ENCODE assay signal across 11 cellular contexts in the genomic region with DNA sequence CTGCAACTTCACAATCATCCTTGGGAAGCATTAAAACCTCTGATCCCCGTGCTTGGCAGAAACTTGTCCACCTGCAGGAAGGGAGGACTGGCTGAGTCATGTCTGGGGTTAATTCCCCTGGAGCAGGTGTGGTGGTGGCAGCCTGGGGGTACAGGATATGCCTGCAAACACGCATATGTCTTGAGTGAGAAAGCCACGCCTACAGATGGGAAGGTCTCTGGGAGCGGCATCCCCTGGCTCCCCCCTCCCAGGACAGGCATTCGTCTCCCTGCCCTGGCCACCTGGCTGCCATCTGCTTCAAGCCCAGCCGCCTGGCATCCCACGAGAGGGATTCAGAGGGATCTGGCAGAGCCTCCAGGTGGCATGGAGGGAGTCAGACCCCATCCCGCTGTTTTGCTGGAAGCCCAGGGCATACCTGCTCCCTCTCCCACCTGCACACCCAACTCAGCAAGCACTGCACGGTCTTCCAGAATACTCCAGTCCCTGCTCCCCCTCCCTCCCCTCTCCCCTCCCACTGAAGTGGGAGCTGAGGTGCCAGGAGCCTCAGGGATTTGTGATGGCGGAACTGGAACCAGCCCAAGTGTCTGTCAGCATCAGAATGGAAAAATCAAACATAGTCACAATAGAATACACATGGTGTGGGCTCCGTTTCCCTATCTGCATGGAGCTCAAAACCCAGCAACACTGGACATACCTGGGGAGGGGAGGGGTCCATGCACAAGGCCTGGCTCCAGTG.
DNase-seq lines count a peak whose midpoint lies in the region; ATAC-seq and TF ChIP-seq lines count a peak whose summit lies in the region.
"Had no signal": no experiment of that assay in that cellular context is flagged by ENCODE, and none has a peak within 500 bp of the region (broad histone marks: within the 10 kb centered on the region; RNA-seq: fewer than 3 reads in every experiment).

No MANE protein-coding gene starts in this region.

- no peak overlapping the region for H3K4me3 Mint-ChIP-seq in GM23338
- H3K4me3 Mint-ChIP-seq: activated T-cell treated with anti-CD3 and anti-CD28 coated beads, Interleukin-2, amount 50 U/mL, for 72 hours; central memory CD8-positive, alpha-beta T cell had no signal

- POLR2A ChIA-PET in RWPE1 (lab: Yijun Ruan, JAX; ENCODE audit: low non-redundant PET) = no interaction called here

- no peaks in the 10 kb centered on the region; the same call in 1 of the 2 replicates for H4K20me1 ChIP-seq in GM23338 (replicated peaks; ENCODE audit: insufficient read depth)

- no peaks in the 10 kb centered on the region for H3K4me1 ChIP-seq in GM23338 (ENCODE audit: insufficient read depth)

- peaks cover 20% of the 10 kb centered on the region for H3K4me1 Mint-ChIP-seq in GM23338
- H3K4me1 Mint-ChIP-seq: central memory CD8-positive, alpha-beta T cell had no signal

- no peaks in the 10 kb centered on the region for H3K9me2 ChIP-seq in GM23338 (ENCODE audit: insufficient read depth)

- no peaks in the 10 kb centered on the region for H3K27me3 ChIP-seq in GM23338 (ENCODE audit: insufficient read depth)
- H3K27me3 ChIP-seq: gastrocnemius medialis had no signal

- H3K4me2 ChIP-seq in GM23338 = no peak overlapping the region

- TF ChIP-seq CTCF in GM23338 (conservative IDR thresholded peaks at IDR 0.05; ENCODE audit: low read depth in 2 of 2) (no peak), RWPE1 (conservative IDR thresholded peaks at IDR 0.05; ENCODE audit: low read depth) (no peak)

- no peak overlapping the region for H3K4me3 ChIP-seq in GM23338
- H3K4me3 ChIP-seq: gastrocnemius medialis had no signal

- H3K36me3 Mint-ChIP-seq in GM23338 (ENCODE audit: low read depth) = no peaks in the 10 kb centered on the region; the same call in 2 of the 3 replicates

- H3K27ac ChIP-seq in GM23338 (ENCODE audit: low read depth) = no peak overlapping the region
- peak overlapping the region; percentile 86 for H3K27ac ChIP-seq in RWPE1

- 0 out of 2 replicates have a peak overlapping the region, but pooled peaks have one; percentile 28 for H2AFZ ChIP-seq in GM23338

- ATAC-seq in GM23338 (peak; percentile 17), GM18502 (IDR thresholded peaks at IDR 0.05; ENCODE audit: poor library complexity, unreplicated experiment) (no peak), GM18511 (IDR thresholded peaks at IDR 0.05; ENCODE audit: unreplicated experiment) (no peak)
- ATAC-seq: activated T-cell treated with anti-CD3 and anti-CD28 coated beads, Interleukin-2, amount 50 U/mL, for 72 hours; gastrocnemius medialis had no signal

- no peaks in the 10 kb centered on the region for H3K79me2 ChIP-seq in GM23338 (replicated peaks; ENCODE audit: insufficient read depth)

- H3K27ac Mint-ChIP-seq in GM23338 = no peak overlapping the region
- H3K27ac Mint-ChIP-seq: activated T-cell treated with anti-CD3 and anti-CD28 coated beads, Interleukin-2, amount 50 U/mL, for 72 hours had no signal

- no peaks in the 10 kb centered on the region for H3F3A ChIP-seq in GM23338 (replicated peaks; ENCODE audit: low read depth)

- no peaks in the 10 kb centered on the region for H3K36me3 ChIP-seq in GM23338 (ENCODE audit: insufficient read depth)
- H3K36me3 ChIP-seq: gastrocnemius medialis had no signal

- no peaks in the 10 kb centered on the region for H3K9me3 Mint-ChIP-seq in GM23338
- H3K9me3 Mint-ChIP-seq: activated T-cell treated with anti-CD3 and anti-CD28 coated beads, Interleukin-2, amount 50 U/mL, for 72 hours; central memory CD8-positive, alpha-beta T cell had no signal

- CTCF ChIA-PET in RWPE1 (lab: Yijun Ruan, JAX) = interaction anchor here (0.6 kb wide), 1 partner anchor 454 kb away, joined by 3 read pairs; no protein-coding TSS in a partner anchor

- peaks cover 11% of the 10 kb centered on the region for H3K27me3 Mint-ChIP-seq in GM23338 (ENCODE audit: insufficient read depth, low read depth, poor library complexity)

- DNase-seq in GM23338 (ENCODE audit: low spot score) (peak; percentile 25), NCI-H146 treated with DMSO at 0.1 percent for 48 hours (lab: John Stamatoyannopoulos, UW; ENCODE audit: unreplicated experiment) (peak; percentile 91), RWPE1 (ENCODE audit: low spot score) (peak; percentile 97), kidney tubule cell (ENCODE audit: low spot score) (peak; percentile 74), cortex of kidney (lab: John Stamatoyannopoulos, UW) (no peak)
- DNase-seq in activated CD8-positive, alpha-beta memory T cell treated with anti-CD3 and anti-CD28 coated beads, Interleukin-2, amount 50 U/mL, for 48 hours = no peak
- DNase-seq: activated T-cell treated with anti-CD3 and anti-CD28 coated beads, Interleukin-2, amount 50 U/mL, for 72 hours; gastrocnemius medialis had no signal

TF ChIP-seq in GM23338, 12 proteins besides CTCF, POLR2A, EP300 and RAD21:
- TF ChIP-seq NANOG (IDR thresholded peaks at IDR 0.05; ENCODE audit: borderline replicate concordance) (no peak), ZNF331 (CRISPR knock-in tag; IDR thresholded peaks at IDR 0.05; ENCODE audit: low read depth) (no peak), ZNF114 (CRISPR knock-in tag; IDR thresholded peaks at IDR 0.05) (no peak), CREB1 (CRISPR knock-in tag; IDR thresholded peaks at IDR 0.05; ENCODE audit: low read depth) (no peak), ZNF462 (CRISPR knock-in tag; IDR thresholded peaks at IDR 0.05) (no peak), POLR2AphosphoS5 (IDR thresholded peaks at IDR 0.05; ENCODE audit: low read depth) (no peak), JUNB (IDR thresholded peaks at IDR 0.05; ENCODE audit: unreplicated experiment) (no peak), EZH2 (IDR thresholded peaks at IDR 0.05; ENCODE audit: low read depth, unreplicated experiment) (no peak), STAT1 (IDR thresholded peaks at IDR 0.05; ENCODE audit: unreplicated experiment) (no peak)
TF ChIP-seq in GM23338: peak in this region for 0.

Comparison
In these comparisons a context has a peak if more than half of its experiments do, and no peak if none do; other contexts are left out.
1. DNase-seq: peak in GM23338 (single experiment), NCI-H146 treated with DMSO at 0.1 percent for 48 hours (single experiment), RWPE1 (single experiment) and kidney tubule cell (single experiment); none in cortex of kidney (single experiment) and activated CD8-positive, alpha-beta memory T cell treated with anti-CD3 and anti-CD28 coated beads, Interleukin-2, amount 50 U/mL, for 48 hours (single experiment).